ENCODE assay signal across 8 cellular contexts in the genomic region with DNA sequence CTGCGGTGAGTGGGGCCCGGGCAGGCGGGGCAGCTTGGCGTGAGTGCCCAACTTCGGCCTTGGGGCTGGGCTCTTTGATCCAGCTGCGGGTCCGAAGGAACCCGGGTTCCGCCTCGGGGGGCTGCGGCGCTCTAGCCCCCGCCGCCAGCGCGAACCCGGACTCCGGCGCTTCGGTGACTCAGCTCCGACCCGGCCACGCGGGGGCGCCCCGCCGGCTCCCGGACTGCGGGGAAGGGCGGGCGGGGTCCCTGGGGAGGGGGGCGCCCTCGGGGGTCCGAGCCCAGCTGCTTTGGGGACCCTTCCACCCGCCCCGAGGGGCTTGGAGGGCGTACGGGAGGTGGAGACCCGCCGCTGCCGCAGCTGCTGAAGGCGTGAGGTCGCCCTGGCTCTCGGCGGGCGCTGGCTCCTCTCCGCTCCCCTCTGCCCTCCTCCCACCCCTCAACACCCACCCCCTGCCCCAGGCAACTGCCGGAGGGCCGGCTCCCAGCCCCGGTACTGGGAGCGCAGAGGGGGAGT. TPM values are rescaled to one million over a fixed set of nuclear protein-coding genes. Genes with fewer than 3 reads are reported as not detected.
DNase-seq lines count a peak whose midpoint lies in the region; ATAC-seq, FAIRE-seq and TF ChIP-seq lines count a peak whose summit lies in the region.

No MANE protein-coding gene starts in this region.

- POLR2A ChIA-PET in WTC11 (lab: Charles Lee) = interaction anchor here (0.8 to 1.2 kb wide), 2 partner anchors 9 to 93 kb away, joined by 3 to 4 read pairs; partner anchors contain the start of gene PSME3IP1

- peak; percentile 76 for DNase-seq in GM12891 (ENCODE audit: insufficient read length, low spot score)
- peak; percentile 55 for DNase-seq in WTC11 (ENCODE audit: low spot score)
- peak; percentile 69 for DNase-seq in lower lobe of right lung
- peak; percentile 26 for DNase-seq in stimulated activated CD8-positive, alpha-beta memory T cell treated with anti-CD3 and anti-CD28 coated beads, Interleukin-15, amount 100 ng/mL, for 24 hours (ENCODE audit: low read depth)
- no peak for DNase-seq in NCI-H2029 treated with DMSO at 0.1 percent for 48 hours (lab: John Stamatoyannopoulos, UW)

- peak; percentile 51 for ATAC-seq in HG03439 (IDR thresholded peaks at IDR 0.05; ENCODE audit: unreplicated experiment)
- ATAC-seq in WTC11 = peak; percentile 62
- peak; percentile 63 to 67 for ATAC-seq in lower lobe of right lung
- no peak for ATAC-seq in GM19467 (IDR thresholded peaks at IDR 0.05; ENCODE audit: unreplicated experiment)

- H3K27me3 ChIP-seq in lower lobe of right lung (ENCODE audit: low read depth) = no peaks in the 10 kb centered on the region

- peak; percentile 74 for FAIRE-seq in GM12891 (lab: Jason Lieb, UNC)

- peak overlapping the region; percentile 90 for H3K27ac ChIP-seq in cingulate gyrus (ENCODE audit: low read depth, low read length)
- H3K27ac ChIP-seq in lower lobe of right lung = peak overlapping the region; percentile 91

- H3K9me3 ChIP-seq in lower lobe of right lung = no peaks in the 10 kb centered on the region

- H3K36me3 ChIP-seq in lower lobe of right lung = no peaks in the 10 kb centered on the region

- intact Hi-C loops in lower lobe of right lung (cut with DNase I) = no loop called here

- peaks cover 42% of the 10 kb centered on the region for H3K4me1 ChIP-seq in lower lobe of right lung

- H3K36me3 Mint-ChIP-seq in WTC11 = no peaks in the 10 kb centered on the region

- H3K4me3 ChIP-seq in lower lobe of right lung = peak overlapping the region; percentile 87

- H3K27me3 Mint-ChIP-seq in WTC11 (ENCODE audit: low read depth) = peaks cover 25% of the 10 kb centered on the region

- no peak for TF ChIP-seq POLR2A in GM12891 (IDR thresholded peaks at IDR 0.05; ENCODE audit: low read depth, low read length)

- peak; percentile 59 for TF ChIP-seq CTCF in WTC11 (IDR thresholded peaks at IDR 0.05)
- peak; percentile 74 for TF ChIP-seq CTCF in lower lobe of right lung (IDR thresholded peaks at IDR 0.05)

- no peak overlapping the region for H3K27ac Mint-ChIP-seq in WTC11

- peaks cover 4% of the 10 kb centered on the region; the same call in 1 of the 2 replicates for H3K9me3 Mint-ChIP-seq in WTC11

- CTCF ChIA-PET in WTC11 (lab: Charles Lee) = interaction anchor here (0.6 to 3.9 kb wide), 57 partner anchors 9 to 354 kb away, joined by 3 to 68 read pairs (median 4); partner anchors contain the start of genes CETP, CIAPIN1, COQ9 and PSME3IP1

- H3K4me1 Mint-ChIP-seq in WTC11 = peaks cover 14% of the 10 kb centered on the region

- peak overlapping the region; percentile 78 for H3K4me3 Mint-ChIP-seq in WTC11

TF ChIP-seq in GM12891, 5 proteins besides CTCF, POLR2A, EP300 and RAD21:
- TF ChIP-seq PAX5 (IDR thresholded peaks at IDR 0.05; ENCODE audit: insufficient read depth, low read length, severe bottlenecking) (no peak), POLR2AphosphoS5 (IDR thresholded peaks at IDR 0.05; ENCODE audit: low read depth, low read length) (no peak), TAF1 (IDR thresholded peaks at IDR 0.05; ENCODE audit: low read depth, low read length) (no peak), POU2F2 (IDR thresholded peaks at IDR 0.05; ENCODE audit: low read depth, low read length) (no peak)

TF ChIP-seq in WTC11, 78 proteins besides CTCF, POLR2A, EP300 and RAD21:
- TF ChIP-seq TCF7 (CRISPR knock-in tag; IDR thresholded peaks at IDR 0.05; ENCODE audit: low read depth) (no peak), ZNF423 (CRISPR knock-in tag; IDR thresholded peaks at IDR 0.05) (0 out of 2 replicates have a peak, but pooled peaks have one; percentile 14), ZNF425 (CRISPR knock-in tag; conservative IDR thresholded peaks at IDR 0.05) (no peak), ZNF532 (CRISPR knock-in tag; IDR thresholded peaks at IDR 0.05; ENCODE audit: borderline replicate concordance) (no peak), SMAD3 (CRISPR knock-in tag; IDR thresholded peaks at IDR 0.05; ENCODE audit: borderline replicate concordance) (no peak), ESRRA (CRISPR knock-in tag; IDR thresholded peaks at IDR 0.05; ENCODE audit: borderline replicate concordance) (no peak), ZNF219 (CRISPR knock-in tag; IDR thresholded peaks at IDR 0.05; ENCODE audit: borderline replicate concordance) (no peak)
- TF ChIP-seq, protein P1, sequence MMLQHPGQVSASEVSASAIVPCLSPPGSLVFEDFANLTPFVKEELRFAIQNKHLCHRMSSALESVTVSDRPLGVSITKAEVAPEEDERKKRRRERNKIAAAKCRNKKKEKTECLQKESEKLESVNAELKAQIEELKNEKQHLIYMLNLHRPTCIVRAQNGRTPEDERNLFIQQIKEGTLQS (CRISPR knock-in tag; conservative IDR thresholded peaks at IDR 0.05) = no peak
- TF ChIP-seq, protein P2, sequence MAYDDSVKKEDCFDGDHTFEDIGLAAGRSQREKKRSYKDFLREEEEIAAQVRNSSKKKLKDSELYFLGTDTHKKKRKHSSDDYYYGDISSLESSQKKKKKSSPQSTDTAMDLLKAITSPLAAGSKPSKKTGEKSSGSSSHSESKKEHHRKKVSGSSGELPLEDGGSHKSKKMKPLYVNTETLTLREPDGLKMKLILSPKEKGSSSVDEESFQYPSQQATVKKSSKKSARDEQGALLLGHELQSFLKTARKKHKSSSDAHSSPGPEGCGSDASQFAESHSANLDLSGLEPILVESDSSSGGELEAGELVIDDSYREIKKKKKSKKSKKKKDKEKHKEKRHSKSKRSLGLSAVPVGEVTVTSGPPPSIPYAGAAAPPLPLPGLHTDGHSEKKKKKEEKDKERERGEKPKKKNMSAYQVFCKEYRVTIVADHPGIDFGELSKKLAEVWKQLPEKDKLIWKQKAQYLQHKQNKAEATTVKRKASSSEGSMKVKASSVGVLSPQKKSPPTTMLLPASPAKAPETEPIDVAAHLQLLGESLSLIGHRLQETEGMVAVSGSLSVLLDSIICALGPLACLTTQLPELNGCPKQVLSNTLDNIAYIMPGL (CRISPR knock-in tag; IDR thresholded peaks at IDR 0.05) = 0 out of 2 replicates have a peak, but pooled peaks have one; percentile 83

RNA-seq across cellular contexts. Expression of gene CPNE2, which starts 0.5 kb away (rescaled TPM):
- 13.0 TPM for polyA plus RNA-seq in GM12891 (2012; ENCODE audit: low read depth, missing spikeins)
- total RNA-seq in WTC11 (2021) (14.0 to 17.9 TPM (median 16.7 TPM) in 3 replicates), lower lobe of right lung (55.3 TPM)
